ENCODE assay signal across 7 cellular contexts in the genomic region with DNA sequence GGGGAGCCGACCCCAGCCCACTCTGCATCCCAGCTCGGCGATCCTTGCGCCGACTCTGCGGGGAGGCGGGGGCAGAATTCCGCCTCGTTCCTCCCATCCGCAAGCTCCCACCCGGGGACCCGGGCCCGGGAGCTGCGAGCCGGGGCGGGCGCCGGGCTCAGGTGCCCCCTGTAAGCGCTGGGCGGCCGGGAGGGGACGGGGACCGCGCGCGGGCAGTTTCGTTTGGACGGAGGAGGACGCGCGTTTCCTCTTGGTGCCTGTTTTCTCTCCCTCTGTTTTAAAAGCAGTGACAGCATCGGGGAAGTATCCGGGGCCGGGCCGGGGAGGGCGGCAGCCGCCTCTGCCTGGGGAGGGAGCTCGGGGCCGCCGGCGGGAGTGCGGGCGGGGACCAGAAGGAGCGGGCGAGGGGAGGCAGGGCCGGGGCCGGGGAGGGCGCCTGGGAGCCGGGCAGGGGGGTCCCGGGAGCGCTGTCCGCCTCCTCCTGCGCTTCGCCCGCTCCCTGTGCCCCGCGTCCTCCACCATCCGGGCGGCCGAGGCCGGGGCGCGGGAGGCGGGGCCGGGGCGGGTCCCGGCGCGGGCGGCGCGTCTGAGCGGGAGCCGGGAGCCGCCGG. TPM values are rescaled to one million over a fixed set of nuclear protein-coding genes. Genes with fewer than 3 reads are reported as not detected.
DNase-seq lines count a peak whose midpoint lies in the region; ATAC-seq, FAIRE-seq and TF ChIP-seq lines count a peak whose summit lies in the region.

No MANE protein-coding gene starts in this region.

- ATAC-seq in HepG2 = peak; percentile 18
- ATAC-seq in stimulated activated naive CD8-positive, alpha-beta T cell treated with anti-CD3 and anti-CD28 coated beads, Interleukin-15, Interleukin-2, amounts not matched to agents 100 U/mL and 50 U/mL, for 24 hours = peak; percentile 22
- ATAC-seq in HG03039 (IDR thresholded peaks at IDR 0.05; ENCODE audit: unreplicated experiment) = no peak

- H2AFZ ChIP-seq in HepG2 (ENCODE audit: low read length) = no peak overlapping the region

- H3K27me3 ChIP-seq in colonic mucosa (no peaks in the 10 kb centered on the region), HepG2 (ENCODE audit: control insufficient read depth in 1 of 2, insufficient read depth in 2 of 2, low read length in 2 of 2) (peaks cover 2 to 14% of the 10 kb centered on the region in 2 experiments; a peak in 4 of 5 replicates)

- H3K4me1 ChIP-seq in colonic mucosa (peaks cover 8% of the 10 kb centered on the region), HepG2 (ENCODE audit: insufficient read depth, low read length) (peaks cover 28% of the 10 kb centered on the region)

- TF ChIP-seq POLR2A in HepG2 (IDR thresholded peaks at IDR 0.05; ENCODE audit: insufficient read depth in 1 of 2, low read depth in 2 of 2, low read length in 2 of 2) = no peak

- in situ Hi-C loops in HepG2 (cut with HindIII; ENCODE audit: extremely low pct_ligation_motif_present, low pct_unique_long_range_greater_than_20kb) = loop anchor here (5.0 to 10.0 kb wide), 2 partner anchors 74 to 162 kb away; no protein-coding TSS in a partner anchor

- DNase-seq in HCEC 1CT (peak; percentile 24), colonic mucosa (peak; percentile 65), HepG2 (ENCODE audit: low spot score) (no peak), middle frontal gyrus (ENCODE audit: extremely low spot score, low spot score) (no peak)
- DNase-seq in stimulated activated naive CD8-positive, alpha-beta T cell treated with anti-CD3 and anti-CD28 coated beads, Interleukin-15, Interleukin-2, amounts not matched to agents 100 U/mL and 50 U/mL, for 24 hours = peak; percentile 32

- no peak for TF ChIP-seq RAD21 in HepG2 (CRISPR knock-in tag; IDR thresholded peaks at IDR 0.05)

- CTCF ChIA-PET in HepG2 (lab: Yijun Ruan, JAX; ENCODE audit: low intra/inter-chr PET ratio, low total read pairs) = no interaction called here

- WGBS in HepG2 (ENCODE audit: low lambda C conversion rate) = 17% methylated on average over 8 of the region's 76 CpGs

- H3K9ac ChIP-seq in colonic mucosa (ENCODE audit: low read depth in 2 of 2, low read length in 2 of 2) = peak overlapping the region; percentile 9 to 47
- H3K9ac ChIP-seq in HepG2 (ENCODE audit: insufficient read depth, low read depth, low read length) = no peak overlapping the region

- no peaks in the 10 kb centered on the region for H3K79me2 ChIP-seq in HepG2 (ENCODE audit: insufficient read depth, low read length)

- H3K4me2 ChIP-seq in HepG2 (ENCODE audit: low read depth, low read length) = peak overlapping the region; percentile 92; the same call in 1 of the 2 replicates

- intact Hi-C loops in colonic mucosa (cut with DNase I) (no loop called here), HepG2 (cut with micrococcal nuclease; ENCODE audit: unreplicated experiment) (no loop called here)

- H3K9me3 ChIP-seq in colonic mucosa = no peaks in the 10 kb centered on the region
- H3K9me3 ChIP-seq in HepG2 (ENCODE audit: low read length) = no peaks in the 10 kb centered on the region

- TF ChIP-seq CTCF in VCaP (conservative IDR thresholded peaks at IDR 0.05) (no peak), colonic mucosa (IDR thresholded peaks at IDR 0.05) (no peak), HepG2 (CRISPR knock-in tag; IDR thresholded peaks at IDR 0.05) (no peak)

- H3K27ac ChIP-seq in VCaP (peak overlapping the region; percentile 79), colonic mucosa (no peak overlapping the region), HepG2 (ENCODE audit: extremely low read length, insufficient read depth, low read length) (no peak overlapping the region)

- H4K20me1 ChIP-seq in HepG2 (ENCODE audit: insufficient read depth, low read length) = no peaks in the 10 kb centered on the region

- H3K4me3 ChIP-seq in colonic mucosa (peak overlapping the region; percentile 55), HepG2 (replicated peaks in 1 of 3; ENCODE audit: insufficient read depth in 1 of 3, low read depth in 2 of 3, low read length in 3 of 3) (peak overlapping the region; percentile 32 to 73 (median 61); a peak in 4 of 6 replicates)

- no TSS peak for BruUV-seq in HepG2 (replicated peaks; lab: Mats Ljungman, UMichigan)

- H3K36me3 ChIP-seq in colonic mucosa (no peaks in the 10 kb centered on the region), HepG2 (replicated peaks in 1 of 2; ENCODE audit: control insufficient read depth in 1 of 2, insufficient read depth in 2 of 2, low read length in 2 of 2) (no peaks in the 10 kb centered on the region)

- TF ChIP-seq EP300 in HepG2 (IDR thresholded peaks at IDR 0.05; ENCODE audit: low read depth in 2 of 2, low read length in 2 of 2) (no peak), HepG2 (CRISPR knock-in tag; IDR thresholded peaks at IDR 0.05; ENCODE audit: borderline replicate concordance) (no peak)

- no peak for FAIRE-seq in HepG2 (lab: Jason Lieb, UNC)

- POLR2A ChIA-PET in HepG2 (lab: Yijun Ruan, JAX) = interaction anchor here (1.0 kb wide), 1 partner anchor 122 kb away, joined by 3 read pairs; no protein-coding TSS in a partner anchor

TF ChIP-seq in HepG2, 621 proteins besides CTCF, POLR2A, EP300 and RAD21:
- TF ChIP-seq ZIK1 (CRISPR knock-in tag; IDR thresholded peaks at IDR 0.05; ENCODE audit: borderline replicate concordance, low read depth) (no peak), ZBTB38 (CRISPR knock-in tag; IDR thresholded peaks at IDR 0.05) (0 out of 2 replicates have a peak, but pooled peaks have one; percentile 15), ZNF883 (CRISPR knock-in tag; IDR thresholded peaks at IDR 0.05; ENCODE audit: not compliant biosample characterization) (no peak), HDAC6 (IDR thresholded peaks at IDR 0.05; ENCODE audit: low read depth, low read length) (no peak), KLF11 (CRISPR knock-in tag; IDR thresholded peaks at IDR 0.05) (no peak), ZNF576 (CRISPR knock-in tag; IDR thresholded peaks at IDR 0.05) (no peak), ZNF720 (CRISPR knock-in tag; IDR thresholded peaks at IDR 0.05) (no peak)
TF ChIP-seq in HepG2: peak in this region for 1.

RNA-seq across cellular contexts. Expression of gene RAP1GAP2, which starts 57.0 kb away (rescaled TPM):
- total RNA-seq in colonic mucosa = 10 to 100 TPM; 45.2 to 45.4 TPM
- total RNA-seq in HepG2 (2016; rRNA removed; fragmentation: Illumina TruSeq; extraction: Trizol) = 7.7 and 10.9 TPM in 2 replicates
- total RNA-seq in HepG2 (2016; cell fraction: cytosol; rRNA removed; fragmentation: Illumina TruSeq; extraction: Trizol; ENCODE audit: low read depth) = 3.6 and 4.3 TPM in 2 replicates
- total RNA-seq in HepG2 (2016; cell fraction: insoluble cytoplasmic fraction; rRNA removed; fragmentation: Illumina TruSeq; extraction: Trizol) = 7.7 and 11.5 TPM in 2 replicates
- 9.3 and 12.1 TPM in 2 replicates for total RNA-seq in HepG2 (2016; cell fraction: membrane; rRNA removed; fragmentation: Illumina TruSeq; extraction: Trizol)
- 6.5 and 8.4 TPM in 2 replicates for total RNA-seq in HepG2 (2016; cell fraction: nucleus; rRNA removed; fragmentation: Illumina TruSeq; extraction: Trizol)
- polyA plus RNA-seq in HepG2 (2011; rRNA removed) = 10.0 and 12.0 TPM in 2 replicates
- 6.2 and 9.1 TPM in 2 replicates for polyA plus RNA-seq in HepG2 (2011; cell fraction: cytosol; rRNA removed)
- 36.9 and 43.8 TPM in 2 replicates for polyA plus RNA-seq in HepG2 (2011; cell fraction: nucleus; rRNA removed)
- 7.9 and 8.0 TPM in 2 replicates for polyA plus RNA-seq in HepG2 (2012)
- polyA plus RNA-seq in HepG2 (2016; cell fraction: cytosol; fragmentation: Illumina TruSeq; extraction: Trizol; ENCODE audit: low read depth) = 2.3 and 2.5 TPM in 2 replicates
- 6.1 and 8.2 TPM in 2 replicates for polyA plus RNA-seq in HepG2 (2016; cell fraction: insoluble cytoplasmic fraction; fragmentation: Illumina TruSeq; extraction: Trizol; ENCODE audit: low read depth)
- polyA plus RNA-seq in HepG2 (2016; cell fraction: membrane; fragmentation: Illumina TruSeq; extraction: Trizol; ENCODE audit: low read depth) = 5.5 and 6.5 TPM in 2 replicates
- 16.0 and 18.0 TPM in 2 replicates for polyA plus RNA-seq in HepG2 (2016; cell fraction: nucleus; fragmentation: Illumina TruSeq; extraction: Trizol; ENCODE audit: insufficient read depth, low read depth)
- 15.6 and 31.7 TPM in 2 replicates for polyA minus RNA-seq in HepG2 (2011; rRNA and poly(A)+ RNA removed; ENCODE audit: low replicate concordance)
- polyA minus RNA-seq in HepG2 (2011; cell fraction: cytosol; rRNA and poly(A)+ RNA removed) = 9.0 and 11.7 TPM in 2 replicates
- 9.1 and 12.2 TPM in 2 replicates for polyA minus RNA-seq in HepG2 (2011; cell fraction: nucleus; rRNA and poly(A)+ RNA removed)

Comparison
In these comparisons a context has a peak if more than half of its experiments do, and no peak if none do; other contexts are left out.
1. DNase-seq: peak in HCEC 1CT (single experiment), colonic mucosa (single experiment) and stimulated activated naive CD8-positive, alpha-beta T cell treated with anti-CD3 and anti-CD28 coated beads, Interleukin-15, Interleukin-2, amounts not matched to agents 100 U/mL and 50 U/mL, for 24 hours (single experiment); none in HepG2 (single experiment) and middle frontal gyrus (single experiment).